ENCODE assay signal across 17 cellular contexts in genomic region chr15:98012354-98012753, GRCh38.
"Had no signal": no experiment of that assay in that cellular context is flagged by ENCODE, and none has a peak within 500 bp of the region (broad histone marks: within the 10 kb centered on the region; RNA-seq: fewer than 3 reads in every experiment).

No MANE protein-coding gene starts in this region.

- H3K4me1 ChIP-seq: suprapubic skin, thyroid gland, upper lobe of left lung, uterus had no signal

- H3K27ac ChIP-seq: coronary artery, pancreas, suprapubic skin, thyroid gland, upper lobe of left lung, uterus had no signal

- H3K36me3 ChIP-seq: pancreas, suprapubic skin, thyroid gland, upper lobe of left lung, uterus had no signal

- ATAC-seq: esophagus mucosa, pancreas had no signal

- H3K9me3 ChIP-seq: pancreas, suprapubic skin, thyroid gland, upper lobe of left lung, uterus had no signal

- FAIRE-seq: small intestine had no signal

- H3K4me3 ChIP-seq: coronary artery, pancreas, suprapubic skin, thyroid gland, upper lobe of left lung, uterus had no signal

- DNase-seq: caudate nucleus; effector CD8-positive, alpha-beta T cell; foreskin fibroblast; immature natural killer cell; mammary epithelial cell; naive B cell; occipital lobe; pancreas; small intestine; stimulated activated CD4-positive, alpha-beta T cell treated with anti-CD3 and anti-CD28 coated beads, Interleukin-2, amount 100 ng/mL, for 48 hours; stimulated activated naive CD4-positive, alpha-beta T cell treated with Interleukin-2 at 50 U/mL for 16 hours; thyroid gland; uterus had no signal

- H3K27me3 ChIP-seq: pancreas, thyroid gland, upper lobe of left lung had no signal
